ENCODE assay signal across 1 cellular context in the genomic region with DNA sequence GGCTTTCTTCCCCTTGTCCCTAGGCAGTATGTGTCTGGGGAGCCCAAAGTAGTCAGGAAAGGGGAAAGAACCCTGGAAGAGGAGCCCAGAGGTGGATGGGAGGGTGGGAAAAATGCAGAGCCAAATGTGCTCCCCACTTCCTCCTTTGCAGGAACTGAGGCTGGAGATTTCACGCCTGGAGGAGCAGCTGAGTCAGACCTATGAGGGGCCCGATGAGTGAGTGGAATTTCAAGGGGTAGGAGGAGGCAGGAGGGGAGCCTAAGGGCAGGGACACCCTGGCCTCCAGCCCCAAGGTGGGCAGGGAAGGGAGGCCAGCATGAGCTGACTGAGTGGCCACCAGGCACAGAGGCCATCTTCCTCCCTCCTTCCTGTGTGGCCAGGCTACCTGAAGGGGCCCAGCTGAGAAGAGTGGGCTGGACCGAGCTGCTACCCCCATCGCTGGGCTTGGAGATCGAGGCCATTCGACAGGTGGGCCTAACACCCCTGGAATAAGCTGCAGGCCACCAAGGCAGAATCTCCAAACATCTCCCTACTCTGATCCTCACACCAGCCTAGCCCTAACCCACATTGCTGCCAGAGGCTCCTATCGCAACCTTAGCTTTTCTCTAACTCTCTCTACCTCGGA.
TF ChIP-seq lines count a peak whose summit lies in the region.

No MANE protein-coding gene starts in this region.

TF ChIP-seq in IMR-90, 13 proteins besides CTCF, POLR2A, EP300 and RAD21:
- no peak for TF ChIP-seq CEBPB (IDR thresholded peaks at IDR 0.05; ENCODE audit: low read depth, low read length)
- no peak for TF ChIP-seq MAZ (IDR thresholded peaks at IDR 0.05; ENCODE audit: borderline replicate concordance, low read depth, low read length)
- TF ChIP-seq, protein P1, sequence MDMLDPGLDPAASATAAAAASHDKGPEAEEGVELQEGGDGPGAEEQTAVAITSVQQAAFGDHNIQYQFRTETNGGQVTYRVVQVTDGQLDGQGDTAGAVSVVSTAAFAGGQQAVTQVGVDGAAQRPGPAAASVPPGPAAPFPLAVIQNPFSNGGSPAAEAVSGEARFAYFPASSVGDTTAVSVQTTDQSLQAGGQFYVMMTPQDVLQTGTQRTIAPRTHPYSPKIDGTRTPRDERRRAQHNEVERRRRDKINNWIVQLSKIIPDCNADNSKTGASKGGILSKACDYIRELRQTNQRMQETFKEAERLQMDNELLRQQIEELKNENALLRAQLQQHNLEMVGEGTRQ (IDR thresholded peaks at IDR 0.05; ENCODE audit: low read depth, low read length): no peak
- TF ChIP-seq FOS (IDR thresholded peaks at IDR 0.05; ENCODE audit: low read depth, low read length): no peak
- TF ChIP-seq RCOR1 (IDR thresholded peaks at IDR 0.05; ENCODE audit: insufficient replicate concordance, low read length): no peak
- TF ChIP-seq RFX5 (IDR thresholded peaks at IDR 0.05; ENCODE audit: low read depth, low read length): no peak
- no peak for TF ChIP-seq MAFK (IDR thresholded peaks at IDR 0.05; ENCODE audit: low read depth, low read length)
- no peak for TF ChIP-seq CHD1 (IDR thresholded peaks at IDR 0.05; ENCODE audit: low read depth, low read length)
- TF ChIP-seq, protein P2, sequence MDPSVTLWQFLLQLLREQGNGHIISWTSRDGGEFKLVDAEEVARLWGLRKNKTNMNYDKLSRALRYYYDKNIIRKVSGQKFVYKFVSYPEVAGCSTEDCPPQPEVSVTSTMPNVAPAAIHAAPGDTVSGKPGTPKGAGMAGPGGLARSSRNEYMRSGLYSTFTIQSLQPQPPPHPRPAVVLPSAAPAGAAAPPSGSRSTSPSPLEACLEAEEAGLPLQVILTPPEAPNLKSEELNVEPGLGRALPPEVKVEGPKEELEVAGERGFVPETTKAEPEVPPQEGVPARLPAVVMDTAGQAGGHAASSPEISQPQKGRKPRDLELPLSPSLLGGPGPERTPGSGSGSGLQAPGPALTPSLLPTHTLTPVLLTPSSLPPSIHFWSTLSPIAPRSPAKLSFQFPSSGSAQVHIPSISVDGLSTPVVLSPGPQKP (IDR thresholded peaks at IDR 0.05; ENCODE audit: borderline replicate concordance, low read depth, low read length): no peak
- TF ChIP-seq NFE2L2 (IDR thresholded peaks at IDR 0.05; ENCODE audit: low read depth, low read length): no peak
- no peak for TF ChIP-seq SMC3 (IDR thresholded peaks at IDR 0.05; ENCODE audit: low read depth, low read length)
- TF ChIP-seq BHLHE40 (IDR thresholded peaks at IDR 0.05; ENCODE audit: low read depth, low read length): no peak
- no peak for TF ChIP-seq MXI1 (IDR thresholded peaks at IDR 0.05; ENCODE audit: borderline replicate concordance, low read depth, low read length)
